In genomic region chr15:93052090-93052892, GRCh38 we compare ENCODE assay signal across 15 cellular contexts. TPM values are rescaled to one million over a fixed set of nuclear protein-coding genes. Genes with fewer than 3 reads are reported as not detected.
DNase-seq lines count a peak whose midpoint lies in the region; ATAC-seq and TF ChIP-seq lines count a peak whose summit lies in the region.
"Had no signal": no experiment of that assay in that cellular context is flagged by ENCODE, and none has a peak within 500 bp of the region (broad histone marks: within the 10 kb centered on the region; RNA-seq: fewer than 3 reads in every experiment).

No MANE protein-coding gene starts in this region.

- in situ Hi-C loops in IMR-90 (cut with MboI; ENCODE audit: low sequenced_read_pairs), result no loop called here

- H2BK120ac ChIP-seq in IMR-90 (ENCODE audit: low read depth, low read length), result no peak overlapping the region

- WGBS in IMR-90 (ENCODE audit: extremely low coverage in 2 of 2, insufficient read length in 1 of 2), 2 experiments, result 88% methylated on average over 21 of the region's 39 CpGs; no CpG with 5 or more reads in 1 of the 2 experiments
- 89 to 90% methylated on average over 9 to 39 of the region's 39 CpGs for WGBS in lower leg skin, 2 donors

- H2AFZ ChIP-seq in IMR-90 (replicated peaks; ENCODE audit: low read length, poor library complexity), result no peak overlapping the region
- H2AFZ ChIP-seq in neural progenitor cell (replicated peaks), result no peak overlapping the region

- H3K27ac ChIP-seq in IMR-90 (ENCODE audit: insufficient read depth, low read length) (no peak overlapping the region), WERI-Rb-1 (no peak overlapping the region), neural progenitor cell (peak overlapping the region; percentile 53)
- H3K27ac ChIP-seq: cardiac muscle cell, thoracic aorta had no signal

- no peak overlapping the region for H4K91ac ChIP-seq in IMR-90 (ENCODE audit: insufficient read depth, low read depth, low read length)

- peaks cover 5% of the 10 kb centered on the region for H3K9me3 Mint-ChIP-seq in neural progenitor cell
- H3K9me3 Mint-ChIP-seq in naive thymus-derived CD8-positive, alpha-beta T cell, result no peaks in the 10 kb centered on the region
- H3K9me3 Mint-ChIP-seq: activated T-helper 1 cell treated with anti-CD3 and anti-CD28 coated beads, Interleukin-12 subunit alpha, Interleukin-12 subunit beta, Interleukin-2, Interleukin-4 antibody, amounts not matched to agents 30 ng/mL and 10 ng/mL and 1 ng/mL, durations not matched to agents 14 hours and 24 hours and 36 hours had no signal

- H3K4me3 Mint-ChIP-seq in neural progenitor cell, result no peak overlapping the region
- H3K4me3 Mint-ChIP-seq in naive thymus-derived CD8-positive, alpha-beta T cell, result no peak overlapping the region
- H3K4me3 Mint-ChIP-seq: activated T-helper 1 cell treated with anti-CD3 and anti-CD28 coated beads, Interleukin-12 subunit alpha, Interleukin-12 subunit beta, Interleukin-2, Interleukin-4 antibody, amounts not matched to agents 30 ng/mL and 10 ng/mL and 1 ng/mL, durations not matched to agents 14 hours and 24 hours and 36 hours had no signal

- POLR2A ChIA-PET in IMR-90 (lab: Charles Lee; ENCODE audit: unreplicated experiment), result no interaction called here
- POLR2A ChIA-PET in naive thymus-derived CD8-positive, alpha-beta T cell (lab: Charles Lee), result no interaction called here

- no peak overlapping the region for H3K4ac ChIP-seq in IMR-90 (ENCODE audit: low read depth, low read length)

- H2BK5ac ChIP-seq in IMR-90 (ENCODE audit: low read depth, low read length, poor library complexity, severe bottlenecking), result no peak overlapping the region

- H3K4me3 ChIP-seq in IMR-90 (ENCODE audit: insufficient read depth, low read depth, low read length) (no peak overlapping the region), WERI-Rb-1 (ENCODE audit: low read depth, low read length) (no peak overlapping the region), neural progenitor cell (no peak overlapping the region), lower leg skin (ENCODE audit: low read depth, poor library complexity, severe bottlenecking) (no peak overlapping the region)
- H3K4me3 ChIP-seq: cardiac muscle cell, esophagus muscularis mucosa, thoracic aorta had no signal

- H3K27me3 Mint-ChIP-seq in neural progenitor cell (ENCODE audit: insufficient read depth, low read depth), result no peaks in the 10 kb centered on the region
- peaks cover 0 to 3% (median 0%) of the 10 kb centered on the region in 5 donors for H3K27me3 Mint-ChIP-seq in naive thymus-derived CD8-positive, alpha-beta T cell

- peaks cover 11% of the 10 kb centered on the region for H3K4me1 Mint-ChIP-seq in neural progenitor cell
- H3K4me1 Mint-ChIP-seq in naive thymus-derived CD8-positive, alpha-beta T cell, result peaks cover 10 to 33% (median 26%) of the 10 kb centered on the region in 4 donors

- BruUV-seq in IMR-90 (replicated peaks; lab: Mats Ljungman, UMichigan), result no TSS peak

- H3K79me2 ChIP-seq in neural progenitor cell (ENCODE audit: low read depth), result peaks cover 100% of the 10 kb centered on the region

- intact Hi-C loops in IMR-90 (cut with micrococcal nuclease), result no loop called here
- intact Hi-C loops in lower leg skin (cut with DNase I; ENCODE audit: low total_unique reads), result no loop called here

- H3K79me1 ChIP-seq in IMR-90 (ENCODE audit: low read depth in 1 of 2, low read length in 2 of 2), result no peaks in the 10 kb centered on the region

- no peak overlapping the region for H2AK9ac ChIP-seq in IMR-90 (replicated peaks; ENCODE audit: low read depth, low read length, poor library complexity)

- no peak overlapping the region for H4K5ac ChIP-seq in IMR-90 (ENCODE audit: low read depth, low read length)

- TF ChIP-seq POLR2A in IMR-90 (IDR thresholded peaks at IDR 0.05; ENCODE audit: low read depth, low read length) (no peak), lower leg skin (IDR thresholded peaks at IDR 0.05) (no peak)

- H3K9ac ChIP-seq in IMR-90 (ENCODE audit: low read depth, low read length) (no peak overlapping the region), neural progenitor cell (no peak overlapping the region)

- DNase-seq in NOMO-1 (lab: John Stamatoyannopoulos, UW; ENCODE audit: unreplicated experiment in 2 of 2) (peak; percentile 6 to 20), NOMO-1 treated with DMSO at 0.1 percent for 48 hours (lab: John Stamatoyannopoulos, UW; ENCODE audit: unreplicated experiment) (no peak), IMR-90 (no peak), WERI-Rb-1 (peak; percentile 45), neural progenitor cell (ENCODE audit: low spot score) (no peak), lower leg skin (ENCODE audit: low spot score in 2 of 2) (no peak)
- DNase-seq in naive thymus-derived CD8-positive, alpha-beta T cell, result no peak
- DNase-seq: ACHN, NCI-H2227 treated with DMSO at 0.1 percent for 48 hours had no signal

- no peaks in the 10 kb centered on the region for H3K4me1 ChIP-seq in IMR-90 (ENCODE audit: control insufficient read depth, insufficient read depth, low read length)
- H3K4me1 ChIP-seq in neural progenitor cell, result peaks cover 2% of the 10 kb centered on the region

- H3K27me3 ChIP-seq in IMR-90 (ENCODE audit: control insufficient read depth, insufficient read depth, low read length) (peaks cover 6% of the 10 kb centered on the region), WERI-Rb-1 (ENCODE audit: insufficient read depth, low read depth, severe bottlenecking) (no peaks in the 10 kb centered on the region), neural progenitor cell (no peaks in the 10 kb centered on the region)
- H3K27me3 ChIP-seq: cardiac muscle cell, esophagus muscularis mucosa had no signal

- peaks cover 74% of the 10 kb centered on the region for H3F3A ChIP-seq in neural progenitor cell (ENCODE audit: low read depth)

- 0 out of 2 replicates have a peak, but pooled peaks have one; percentile 13 for TF ChIP-seq RAD21 in IMR-90 (IDR thresholded peaks at IDR 0.05; ENCODE audit: low read length)

- H2AK5ac ChIP-seq in IMR-90 (ENCODE audit: low read depth, low read length), result no peak overlapping the region

- H3K36me3 Mint-ChIP-seq in neural progenitor cell, result peaks cover 50% of the 10 kb centered on the region
- H3K36me3 Mint-ChIP-seq in naive thymus-derived CD8-positive, alpha-beta T cell, result no peaks in the 10 kb centered on the region

- H3K9me1 ChIP-seq in IMR-90 (ENCODE audit: insufficient read depth, low read length), result no peaks in the 10 kb centered on the region

- H4K8ac ChIP-seq in IMR-90 (ENCODE audit: low read depth in 2 of 2, low read length in 2 of 2), result no peak overlapping the region

- H3K27ac Mint-ChIP-seq in neural progenitor cell, result no peak overlapping the region
- H3K27ac Mint-ChIP-seq in naive thymus-derived CD8-positive, alpha-beta T cell, result peak overlapping the region in 2 of 10 donors; percentile 11 to 27
- H3K27ac Mint-ChIP-seq: activated T-helper 1 cell treated with anti-CD3 and anti-CD28 coated beads, Interleukin-12 subunit alpha, Interleukin-12 subunit beta, Interleukin-2, Interleukin-4 antibody, amounts not matched to agents 30 ng/mL and 10 ng/mL and 1 ng/mL, durations not matched to agents 14 hours and 24 hours and 36 hours had no signal

- TF ChIP-seq CTCF in IMR-90 (conservative IDR thresholded peaks at IDR 0.05; ENCODE audit: low read depth, low read length), result no peak
- TF ChIP-seq CTCF in WERI-Rb-1 (IDR thresholded peaks at IDR 0.05; ENCODE audit: low read depth, low read length), result peak; percentile 75
- peak; percentile 34 for TF ChIP-seq CTCF in neural progenitor cell (IDR thresholded peaks at IDR 0.05)
- no peak for TF ChIP-seq CTCF in lower leg skin (IDR thresholded peaks at IDR 0.05)

- no peak overlapping the region for H2BK20ac ChIP-seq in IMR-90 (ENCODE audit: low read depth, low read length)

- no peak overlapping the region for H3K14ac ChIP-seq in IMR-90 (replicated peaks; ENCODE audit: low read depth, low read length)

- H3K56ac ChIP-seq in IMR-90 (ENCODE audit: extremely low read depth, insufficient read depth, low read length), result no peak overlapping the region

- no peak overlapping the region for H3K23ac ChIP-seq in IMR-90 (ENCODE audit: low read depth, low read length)

- no peak overlapping the region for H3K18ac ChIP-seq in IMR-90 (ENCODE audit: low read depth, low read length)

- H4K20me1 ChIP-seq in IMR-90 (ENCODE audit: insufficient read depth, low read length), result no peaks in the 10 kb centered on the region
- H4K20me1 ChIP-seq in neural progenitor cell (ENCODE audit: low read depth), result peaks cover 100% of the 10 kb centered on the region

- ATAC-seq in IMR-90 (ENCODE audit: low read depth) (no peak), GM19397 (IDR thresholded peaks at IDR 0.05; ENCODE audit: unreplicated experiment) (no peak)
- ATAC-seq in naive thymus-derived CD8-positive, alpha-beta T cell, result no peak
- ATAC-seq: Right ventricle myocardium inferior had no signal

- no peak overlapping the region for H3K4me2 ChIP-seq in IMR-90 (ENCODE audit: low read depth, low read length)
- H3K4me2 ChIP-seq in neural progenitor cell, result no peak overlapping the region

- no peaks in the 10 kb centered on the region for H3K9me3 ChIP-seq in IMR-90 (ENCODE audit: control insufficient read depth, insufficient read depth, low read length)
- no peaks in the 10 kb centered on the region for H3K9me3 ChIP-seq in WERI-Rb-1 (ENCODE audit: severe bottlenecking)
- no peaks in the 10 kb centered on the region for H3K9me3 ChIP-seq in neural progenitor cell (ENCODE audit: low read depth)
- H3K9me3 ChIP-seq: esophagus muscularis mucosa, thoracic aorta had no signal

- dilution Hi-C loops in IMR-90 (cut with HindIII; ENCODE audit: low sequenced_read_pairs, unreplicated experiment), result no loop called here

- no peak overlapping the region for H2BK15ac ChIP-seq in IMR-90 (ENCODE audit: low read depth, low read length)

- CTCF ChIA-PET in IMR-90 (lab: Yijun Ruan, JAX), result no interaction called here

- H3K36me3 ChIP-seq in IMR-90 (ENCODE audit: control insufficient read depth, insufficient read depth, low read length) (no peaks in the 10 kb centered on the region), WERI-Rb-1 (no peaks in the 10 kb centered on the region), neural progenitor cell (peaks cover 3% of the 10 kb centered on the region)
- H3K36me3 ChIP-seq: cardiac muscle cell had no signal

TF ChIP-seq in IMR-90, 13 proteins besides CTCF, POLR2A, EP300 and RAD21 (continues in another document):
- TF ChIP-seq RCOR1 (IDR thresholded peaks at IDR 0.05; ENCODE audit: insufficient replicate concordance, low read length) (no peak), FOS (IDR thresholded peaks at IDR 0.05; ENCODE audit: low read depth, low read length) (no peak), MAZ (IDR thresholded peaks at IDR 0.05; ENCODE audit: borderline replicate concordance, low read depth, low read length) (no peak), BHLHE40 (IDR thresholded peaks at IDR 0.05; ENCODE audit: low read depth, low read length) (no peak)

RNA-seq across cellular contexts. Expression of gene RGMA, which starts 36.7 kb away (rescaled TPM):
- 0.18 TPM in 1 of 2 replicates, not detected in the other for total RNA-seq in IMR-90 (2012; rRNA removed)
- polyA plus RNA-seq in IMR-90 (2012; rRNA removed), result 0.23 and 0.26 TPM in 2 replicates
- polyA plus RNA-seq in IMR-90 (2012; cell fraction: cytosol; rRNA removed), result 0.31 and 0.34 TPM in 2 replicates
- 0.09 and 0.21 TPM in 2 replicates for polyA plus RNA-seq in IMR-90 (2012; cell fraction: nucleus; rRNA removed; ENCODE audit: low replicate concordance)
- total RNA-seq in neural progenitor cell (ENCODE audit: low replicate concordance), result 41.4 and 85.1 TPM in 2 replicates
- not detected for total RNA-seq in naive thymus-derived CD8-positive, alpha-beta T cell
- not detected for polyA plus RNA-seq in naive thymus-derived CD8-positive, alpha-beta T cell
- total RNA-seq in lower leg skin, result 10 to 100 TPM in 3 of 4 donors, 1 to 10 TPM in 1; 9.5 to 28.2 (median 16.6) TPM

Comparison
In these comparisons a context has a peak if more than half of its experiments do, and no peak if none do; other contexts are left out.
1. DNase-seq: peak in NOMO-1 (2 of 2) and WERI-Rb-1 (single experiment); none in NOMO-1 treated with DMSO at 0.1 percent for 48 hours (single experiment), IMR-90 (single experiment), neural progenitor cell (single experiment), naive thymus-derived CD8-positive, alpha-beta T cell (0 of 10) and lower leg skin (0 of 2).
2. CTCF ChIP-seq: peak in WERI-Rb-1 (single experiment) and neural progenitor cell (single experiment); none in IMR-90 (single experiment) and lower leg skin (0 of 3).